8 cellular contexts compared by ENCODE assay signal in the genomic region with DNA sequence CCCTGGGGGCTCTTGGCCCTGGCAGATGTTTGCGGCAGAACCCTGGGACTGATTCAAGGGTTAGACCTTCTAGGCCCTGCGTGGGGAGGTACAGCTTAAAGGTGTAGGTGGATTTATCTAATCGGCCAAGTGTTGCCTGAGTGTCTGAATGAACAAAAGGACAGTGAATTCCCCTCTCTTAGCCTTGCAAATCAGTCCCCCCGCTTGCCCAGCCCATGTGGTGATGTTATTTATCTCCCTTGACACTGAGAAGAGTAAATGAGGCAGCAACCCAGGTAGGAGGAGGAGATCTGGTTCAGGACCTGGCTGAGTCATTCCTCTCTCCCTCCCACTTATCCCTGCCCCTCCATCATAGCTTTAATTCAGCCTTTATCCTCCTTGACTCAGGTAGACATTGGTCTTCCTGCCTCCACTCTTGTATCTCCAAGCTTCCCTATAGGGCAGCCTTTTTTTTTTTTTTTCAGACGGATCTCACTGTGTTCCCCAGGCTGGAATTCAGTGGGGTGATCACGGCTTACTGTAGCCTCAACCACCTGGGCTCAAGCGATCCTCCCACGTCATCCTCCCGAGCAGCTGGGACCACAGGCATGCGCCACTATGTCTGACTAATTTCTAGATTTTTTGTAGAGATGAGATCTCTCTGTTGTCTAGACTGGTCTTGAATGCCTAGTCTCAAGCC. TPM values are rescaled to one million over a fixed set of nuclear protein-coding genes. Genes with fewer than 3 reads are reported as not detected.
A peak's percentile ranks its signal among the peaks of the same experiment; 100 is the strongest.
DNase-seq lines count a peak whose midpoint lies in the region; ATAC-seq and TF ChIP-seq lines count a peak whose summit lies in the region.

No MANE protein-coding gene starts in this region.

- H3K9me3 ChIP-seq in right atrium auricular region, result no peaks in the 10 kb centered on the region

- no peaks in the 10 kb centered on the region for H3K36me3 Mint-ChIP-seq in T-helper 2 cell treated with Interferon-gamma antibody and Interleukin-4, amounts not matched to agents 5 μg/mL and 100 μg/mL, for 36 hours (ENCODE audit: low read depth)
- no peaks in the 10 kb centered on the region for H3K36me3 Mint-ChIP-seq in immature natural killer cell

- no peak overlapping the region for H3K4me3 Mint-ChIP-seq in T-helper 2 cell treated with Interferon-gamma antibody and Interleukin-4, amounts not matched to agents 5 μg/mL and 100 μg/mL, for 36 hours
- no peak overlapping the region for H3K4me3 Mint-ChIP-seq in immature natural killer cell

- H3K4me1 Mint-ChIP-seq in T-helper 2 cell treated with Interferon-gamma antibody and Interleukin-4, amounts not matched to agents 5 μg/mL and 100 μg/mL, for 36 hours (ENCODE audit: low read depth), result peaks cover 6% of the 10 kb centered on the region
- H3K4me1 Mint-ChIP-seq in immature natural killer cell, result no peaks in the 10 kb centered on the region

- H3K9me3 Mint-ChIP-seq in T-helper 2 cell treated with Interferon-gamma antibody and Interleukin-4, amounts not matched to agents 5 μg/mL and 100 μg/mL, for 36 hours, result no peaks in the 10 kb centered on the region
- no peaks in the 10 kb centered on the region for H3K9me3 Mint-ChIP-seq in immature natural killer cell

- no peaks in the 10 kb centered on the region for H3K36me3 ChIP-seq in right atrium auricular region

- peak; percentile 51 to 64 for DNase-seq in activated CD4-positive, alpha-beta T cell treated with anti-CD3 and anti-CD28 coated beads, Interleukin-2, amount 50 U/mL, for 48 hours
- DNase-seq in activated CD4-positive, alpha-beta T cell treated with anti-CD3 and anti-CD28 coated beads, Interleukin-2, amount 50 U/mL, for 1 hour, result no peak
- DNase-seq in T-helper 2 cell treated with Interferon-gamma antibody and Interleukin-4, amounts not matched to agents 5 μg/mL and 100 μg/mL, for 36 hours (ENCODE audit: low spot score), result peak; percentile 59
- DNase-seq in sciatic nerve (ENCODE audit: low spot score), result no peak
- no peak for DNase-seq in immature natural killer cell
- no peak for DNase-seq in right atrium auricular region (ENCODE audit: low spot score)
- DNase-seq in HT-29 (ENCODE audit: low spot score), result no peak

- peaks cover 0 to 26% of the 10 kb centered on the region in 2 donors for H3K4me1 ChIP-seq in right atrium auricular region

- no peak overlapping the region for H3K4me3 ChIP-seq in right atrium auricular region

- TF ChIP-seq CTCF in right atrium auricular region (IDR thresholded peaks at IDR 0.05), result no peak

- intact Hi-C loops in sciatic nerve (cut with DNase I), result no loop called here

- no peak overlapping the region for H3K27ac Mint-ChIP-seq in T-helper 2 cell treated with Interferon-gamma antibody and Interleukin-4, amounts not matched to agents 5 μg/mL and 100 μg/mL, for 36 hours
- H3K27ac Mint-ChIP-seq in immature natural killer cell, result no peak overlapping the region

- no peaks in the 10 kb centered on the region for H3K27me3 ChIP-seq in right atrium auricular region

- H3K27me3 Mint-ChIP-seq in T-helper 2 cell treated with Interferon-gamma antibody and Interleukin-4, amounts not matched to agents 5 μg/mL and 100 μg/mL, for 36 hours (ENCODE audit: low read depth), result peaks cover 4% of the 10 kb centered on the region
- peaks cover 0 to 3% (median 1%) of the 10 kb centered on the region in 3 donors for H3K27me3 Mint-ChIP-seq in immature natural killer cell (ENCODE audit: low read depth in 3 of 3)

- no peak overlapping the region for H3K27ac ChIP-seq in right atrium auricular region

- ATAC-seq in HG02938 (IDR thresholded peaks at IDR 0.05; ENCODE audit: unreplicated experiment) (peak; percentile 80), sciatic nerve (peak; percentile 6)

RNA-seq across cellular contexts. Expression of a gene that starts 54.7 kb away (rescaled TPM):
- 25.0 TPM for total RNA-seq in sciatic nerve
- 10 to 100 TPM; 21.9 to 30.1 (median 22.6) TPM for polyA plus RNA-seq in immature natural killer cell
- 10 to 100 TPM; 26.9 to 32.2 TPM for total RNA-seq in right atrium auricular region
- 30.9 and 33.8 TPM in 2 replicates for total RNA-seq in HT-29 (2014; rRNA removed; shearing (Covaris generic))

Comparison
In these comparisons a context has a peak if more than half of its experiments do, and no peak if none do; other contexts are left out.
1. DNase-seq: peak in activated CD4-positive, alpha-beta T cell treated with anti-CD3 and anti-CD28 coated beads, Interleukin-2, amount 50 U/mL, for 48 hours (2 of 2) and T-helper 2 cell treated with Interferon-gamma antibody and Interleukin-4, amounts not matched to agents 5 μg/mL and 100 μg/mL, for 36 hours (single experiment); none in activated CD4-positive, alpha-beta T cell treated with anti-CD3 and anti-CD28 coated beads, Interleukin-2, amount 50 U/mL, for 1 hour (single experiment), sciatic nerve (single experiment), immature natural killer cell (0 of 3), right atrium auricular region (single experiment) and HT-29 (single experiment).